7 cellular contexts compared by ENCODE assay signal in the genomic region with DNA sequence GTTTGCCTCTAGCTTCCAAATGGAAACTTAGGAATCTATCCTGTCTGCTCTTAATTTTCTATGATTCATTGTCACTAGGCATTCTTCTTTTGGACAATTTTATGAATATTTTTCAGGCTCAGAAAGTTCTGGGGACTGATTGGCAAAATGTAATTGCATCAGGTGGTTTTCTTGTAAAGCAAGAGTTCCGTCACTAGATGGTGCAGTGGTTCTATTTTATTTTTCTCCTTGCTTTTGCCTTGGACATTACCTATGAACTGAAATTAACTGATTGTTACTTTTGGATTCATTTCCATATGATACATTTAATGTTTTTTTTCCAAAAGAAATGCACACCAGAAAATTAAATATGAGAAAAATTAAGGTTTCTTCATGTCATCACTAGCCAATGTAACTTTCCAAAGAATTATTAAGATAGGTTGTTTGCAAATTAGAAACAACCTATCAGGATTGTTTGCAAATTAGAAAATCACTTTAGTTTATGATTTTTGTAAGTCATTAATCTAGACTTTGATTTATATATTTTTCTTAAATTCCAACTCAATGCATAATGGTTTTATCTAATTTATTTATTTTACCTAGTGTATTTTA. TPM values are rescaled to one million over a fixed set of nuclear protein-coding genes. Genes with fewer than 3 reads are reported as not detected.
DNase-seq lines count a peak whose midpoint lies in the region; FAIRE-seq and TF ChIP-seq lines count a peak whose summit lies in the region.

No MANE protein-coding gene starts in this region.

- DNase-seq in GM10266 (ENCODE audit: extremely low spot score) (peak; percentile 48), WERI-Rb-1 (no peak), vagina (ENCODE audit: extremely low spot score in 2 of 2) (no peak), nucleus accumbens (lab: John Stamatoyannopoulos, UW) (no peak), hepatic stellate cell (ENCODE audit: low spot score) (no peak)

- H2AFZ ChIP-seq in Loucy (ENCODE audit: low read length) = no peak overlapping the region

- H4K20me1 ChIP-seq in Loucy (ENCODE audit: insufficient read depth, low read length, poor library complexity, severe bottlenecking) = no peaks in the 10 kb centered on the region

- H3K27ac ChIP-seq in WERI-Rb-1 (no peak overlapping the region), vagina (no peak overlapping the region)

- H3K27me3 ChIP-seq in Loucy (ENCODE audit: insufficient read depth, low read length, poor library complexity, severe bottlenecking) (no peaks in the 10 kb centered on the region), WERI-Rb-1 (ENCODE audit: insufficient read depth, low read depth, severe bottlenecking) (no peaks in the 10 kb centered on the region), vagina (no peaks in the 10 kb centered on the region)

- H3K4me1 ChIP-seq in Loucy (ENCODE audit: insufficient read depth, low read length, poor library complexity, severe bottlenecking) = no peaks in the 10 kb centered on the region
- H3K4me1 ChIP-seq in vagina = peaks cover 7% of the 10 kb centered on the region

- intact Hi-C loops in vagina (cut with DNase I) = no loop called here

- H3K36me3 ChIP-seq in Loucy (ENCODE audit: insufficient read depth, low read length) (no peaks in the 10 kb centered on the region), WERI-Rb-1 (no peaks in the 10 kb centered on the region), vagina (no peaks in the 10 kb centered on the region)

- no peaks in the 10 kb centered on the region for H3F3A ChIP-seq in Loucy (ENCODE audit: low read depth)

- no peaks in the 10 kb centered on the region for H3K9me2 ChIP-seq in Loucy (replicated peaks; ENCODE audit: low read depth, low read length)

- peak; percentile 97 for FAIRE-seq in islet of Langerhans (lab: Jason Lieb, UNC)

- H3K4me2 ChIP-seq in Loucy (ENCODE audit: low read depth, low read length, poor library complexity, severe bottlenecking) = no peak overlapping the region

- no peak overlapping the region for H3K9ac ChIP-seq in Loucy (ENCODE audit: low read depth, low read length, poor library complexity, severe bottlenecking)

- H3K9me3 ChIP-seq in Loucy (ENCODE audit: insufficient read depth, low read depth, low read length) (no peaks in the 10 kb centered on the region), WERI-Rb-1 (ENCODE audit: severe bottlenecking) (no peaks in the 10 kb centered on the region), vagina (no peaks in the 10 kb centered on the region)

- TF ChIP-seq POLR2A in vagina (IDR thresholded peaks at IDR 0.05) = no peak

- TF ChIP-seq CTCF in GM10266 (IDR thresholded peaks at IDR 0.05; ENCODE audit: control insufficient read depth, insufficient read depth, low read depth, missing control alignments) = peak; percentile 64
- peak; percentile 76 for TF ChIP-seq CTCF in Loucy (conservative IDR thresholded peaks at IDR 0.05; ENCODE audit: low read length)
- TF ChIP-seq CTCF in WERI-Rb-1 (IDR thresholded peaks at IDR 0.05; ENCODE audit: low read depth, low read length) = peak; percentile 57
- TF ChIP-seq CTCF in vagina (IDR thresholded peaks at IDR 0.05) = peak; percentile 39 to 49 (median 43)

- H3K4me3 ChIP-seq in Loucy (ENCODE audit: low read length, poor library complexity, severe bottlenecking) = no peak overlapping the region
- H3K4me3 ChIP-seq in WERI-Rb-1 (ENCODE audit: low read depth, low read length) = no peak overlapping the region
- H3K4me3 ChIP-seq in vagina = no peak overlapping the region

- no peaks in the 10 kb centered on the region for H3K79me2 ChIP-seq in Loucy (ENCODE audit: insufficient read depth, low read length)

RNA-seq across cellular contexts. Expression of a gene that starts 48.0 kb away (rescaled TPM):
- total RNA-seq in vagina = 2.5 TPM
